Comparison of ENCODE assay signal across 19 cellular contexts in the genomic region with DNA sequence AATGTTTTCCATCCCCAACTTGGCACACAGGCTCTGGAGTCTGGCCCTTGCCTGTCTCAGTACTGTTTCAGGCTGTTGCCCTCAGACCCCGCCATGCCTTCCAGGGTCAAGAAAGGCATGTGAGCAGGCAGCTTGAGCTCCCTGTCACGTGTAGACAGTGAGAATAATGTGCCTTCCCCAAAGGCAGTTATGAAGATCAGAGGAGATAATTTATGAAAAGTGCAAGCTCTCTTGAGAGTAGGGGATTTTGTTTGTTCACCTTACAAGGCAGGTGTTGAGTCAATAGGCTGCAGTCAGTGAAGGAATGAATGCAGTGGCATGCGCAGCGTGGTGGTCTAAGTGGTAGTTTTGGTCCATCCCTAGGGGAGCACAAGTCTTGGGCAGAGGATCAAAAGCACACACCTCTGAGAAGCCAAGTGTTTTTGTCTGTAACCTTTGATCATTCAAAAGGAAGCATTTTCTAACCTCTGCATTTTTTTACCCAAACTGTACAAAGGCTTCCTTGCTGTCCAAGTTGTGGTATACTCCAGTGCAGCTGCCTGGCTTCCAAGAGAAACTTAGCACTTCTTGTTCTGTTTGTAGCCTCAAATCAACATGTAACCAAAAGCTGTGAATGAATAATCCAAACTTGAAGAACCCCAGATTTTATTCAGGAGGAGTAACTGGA. TPM values are rescaled to one million over a fixed set of nuclear protein-coding genes. Genes with fewer than 3 reads are reported as not detected.
DNase-seq lines count a peak whose midpoint lies in the region; ATAC-seq and TF ChIP-seq lines count a peak whose summit lies in the region.
"Had no signal": no experiment of that assay in that cellular context is flagged by ENCODE, and none has a peak within 500 bp of the region (broad histone marks: within the 10 kb centered on the region; RNA-seq: fewer than 3 reads in every experiment).

No MANE protein-coding gene starts in this region.

- no peak overlapping the region for H3K4me2 ChIP-seq in SK-N-SH

- H3K4me3 Mint-ChIP-seq in stimulated activated naive CD8-positive, alpha-beta T cell treated with anti-CD3 and anti-CD28 coated beads, Interleukin-15, Interleukin-2, amounts not matched to agents 100 ng/mL and 50 ng/mL, for 24 hours: no peak overlapping the region
- H3K4me3 Mint-ChIP-seq: activated T-helper 17 cell treated with anti-CD3 and anti-CD28 coated beads, Interleukin-2, amount 50 U/mL, for 72 hours; immature natural killer cell had no signal

- no peaks in the 10 kb centered on the region for H3F3A ChIP-seq in SK-N-SH (replicated peaks; ENCODE audit: insufficient read depth)

- peaks cover 31% of the 10 kb centered on the region for H3K4me1 Mint-ChIP-seq in stimulated activated naive CD8-positive, alpha-beta T cell treated with anti-CD3 and anti-CD28 coated beads, Interleukin-15, Interleukin-2, amounts not matched to agents 100 ng/mL and 50 ng/mL, for 24 hours (ENCODE audit: low read depth)

- no peaks in the 10 kb centered on the region for H3K9me3 Mint-ChIP-seq in stimulated activated naive CD8-positive, alpha-beta T cell treated with anti-CD3 and anti-CD28 coated beads, Interleukin-15, Interleukin-2, amounts not matched to agents 100 ng/mL and 50 ng/mL, for 24 hours
- H3K9me3 Mint-ChIP-seq: activated T-helper 17 cell treated with anti-CD3 and anti-CD28 coated beads, Interleukin-2, amount 50 U/mL, for 72 hours; immature natural killer cell had no signal

- no peak for ATAC-seq in stimulated activated naive CD8-positive, alpha-beta T cell treated with anti-CD3 and anti-CD28 coated beads, Interleukin-15, Interleukin-2, amounts not matched to agents 100 U/mL and 50 U/mL, for 24 hours
- ATAC-seq in HG02678 (IDR thresholded peaks at IDR 0.05; ENCODE audit: unreplicated experiment) (peak; percentile 51), upper lobe of right lung (peak; percentile 53)
- ATAC-seq: activated T-helper 17 cell treated with anti-CD3 and anti-CD28 coated beads, Interleukin-2, amount 50 U/mL, for 72 hours had no signal

- no peak overlapping the region for H3K9ac ChIP-seq in SK-N-SH
- H3K9ac ChIP-seq: GM23248 had no signal

- H3K36me3 Mint-ChIP-seq in stimulated activated naive CD8-positive, alpha-beta T cell treated with anti-CD3 and anti-CD28 coated beads, Interleukin-15, Interleukin-2, amounts not matched to agents 100 ng/mL and 50 ng/mL, for 24 hours (ENCODE audit: low read depth): peaks cover 32% of the 10 kb centered on the region

- no peaks in the 10 kb centered on the region for H3K9me2 ChIP-seq in SK-N-SH

- no peak for TF ChIP-seq EP300 in SK-N-SH (IDR thresholded peaks at IDR 0.05; ENCODE audit: borderline replicate concordance in 1 of 2, low read depth in 1 of 2, low read length in 1 of 2)

- H3K4me3 ChIP-seq in choroid plexus epithelial cell (ENCODE audit: low read depth, low read length) (no peak overlapping the region), upper lobe of right lung (no peak overlapping the region), SK-N-SH (ENCODE audit: low read depth in 2 of 2, low read length in 1 of 2) (no peak overlapping the region)
- H3K4me3 ChIP-seq: GM23248, thyroid gland had no signal

- no peaks in the 10 kb centered on the region for H3K27me3 Mint-ChIP-seq in stimulated activated naive CD8-positive, alpha-beta T cell treated with anti-CD3 and anti-CD28 coated beads, Interleukin-15, Interleukin-2, amounts not matched to agents 100 ng/mL and 50 ng/mL, for 24 hours
- H3K27me3 Mint-ChIP-seq: activated T-helper 17 cell treated with anti-CD3 and anti-CD28 coated beads, Interleukin-2, amount 50 U/mL, for 72 hours had no signal

- intact Hi-C loops in upper lobe of right lung (cut with DNase I): no loop called here

- no peaks in the 10 kb centered on the region for H4K20me1 ChIP-seq in SK-N-SH (ENCODE audit: insufficient read depth)

- no peak for TF ChIP-seq CTCF in choroid plexus epithelial cell (conservative IDR thresholded peaks at IDR 0.05; ENCODE audit: low read depth, low read length)
- no peak for TF ChIP-seq CTCF in upper lobe of right lung (IDR thresholded peaks at IDR 0.05)
- no peak for TF ChIP-seq CTCF in SK-N-SH (IDR thresholded peaks at IDR 0.05)

- DNase-seq in stimulated activated naive CD8-positive, alpha-beta T cell treated with anti-CD3 and anti-CD28 coated beads, Interleukin-15, Interleukin-2, amounts not matched to agents 100 U/mL and 50 U/mL, for 24 hours: no peak
- DNase-seq in choroid plexus epithelial cell (ENCODE audit: low read depth): peak; percentile 36
- no peak for DNase-seq in upper lobe of right lung
- no peak for DNase-seq in T-helper 9 cell
- DNase-seq in SK-N-SH: no peak
- no peak for DNase-seq in NCI-H1417 (lab: John Stamatoyannopoulos, UW)
- DNase-seq: activated CD4-positive, alpha-beta T cell treated with anti-CD3 and anti-CD28 coated beads, Interleukin-2, amount 50 U/mL, for 1 hour; DMS153; GM23248; immature natural killer cell; KBM-7; NCI-H1092 treated with DMSO at 0.1 percent for 48 hours; retina; SHP77 treated with DMSO at 0.1 percent for 48 hours; stimulated activated CD4-positive, alpha-beta T cell treated with anti-CD3 and anti-CD28 coated beads, Interleukin-1b, Interleukin-23, amount 100 ng/mL, for 48 hours; thyroid gland had no signal

- POLR2A ChIA-PET in SK-N-SH (lab: Yijun Ruan, JAX): no interaction called here

- H3K36me3 ChIP-seq in upper lobe of right lung (no peaks in the 10 kb centered on the region), SK-N-SH (replicated peaks in 1 of 2; ENCODE audit: control insufficient read depth in 1 of 2, insufficient read depth in 2 of 2, low read length in 1 of 2) (no peaks in the 10 kb centered on the region)
- H3K36me3 ChIP-seq: thyroid gland had no signal

- no peak for TF ChIP-seq RAD21 in SK-N-SH (IDR thresholded peaks at IDR 0.05; ENCODE audit: low read length)

- 93% methylated on average over 4 of the region's 4 CpGs for WGBS in SK-N-SH (ENCODE audit: low lambda C conversion rate)

- H3K27ac Mint-ChIP-seq in stimulated activated naive CD8-positive, alpha-beta T cell treated with anti-CD3 and anti-CD28 coated beads, Interleukin-15, Interleukin-2, amounts not matched to agents 100 ng/mL and 50 ng/mL, for 24 hours: peak overlapping the region; percentile 41
- H3K27ac Mint-ChIP-seq: activated T-helper 17 cell treated with anti-CD3 and anti-CD28 coated beads, Interleukin-2, amount 50 U/mL, for 72 hours; immature natural killer cell had no signal

- H2AFZ ChIP-seq in SK-N-SH (ENCODE audit: low read depth): no peak overlapping the region
- H2AFZ ChIP-seq: GM23248 had no signal

- H3K4me1 ChIP-seq in upper lobe of right lung (no peaks in the 10 kb centered on the region), SK-N-SH (ENCODE audit: control insufficient read depth in 1 of 2, insufficient read depth in 2 of 2, low read depth in 1 of 2, low read length in 1 of 2) (peaks cover 0 to 3% of the 10 kb centered on the region in 2 experiments; a peak in 1 of 4 replicates)
- H3K4me1 ChIP-seq: thyroid gland had no signal

- H3K27me3 ChIP-seq in upper lobe of right lung: no peaks in the 10 kb centered on the region
- no peaks in the 10 kb centered on the region for H3K27me3 ChIP-seq in SK-N-SH (ENCODE audit: insufficient read depth)
- H3K27me3 ChIP-seq: thyroid gland had no signal

- no peaks in the 10 kb centered on the region for H3K79me2 ChIP-seq in SK-N-SH (ENCODE audit: insufficient read depth)

- H3K27ac ChIP-seq in upper lobe of right lung: no peak overlapping the region
- H3K27ac ChIP-seq in SK-N-SH (ENCODE audit: low read depth in 2 of 2, low read length in 1 of 2): no peak overlapping the region
- H3K27ac ChIP-seq: GM23248, thyroid gland had no signal

- H3K9me3 ChIP-seq in upper lobe of right lung (no peaks in the 10 kb centered on the region), SK-N-SH (no peaks in the 10 kb centered on the region)
- H3K9me3 ChIP-seq: thyroid gland had no signal

- CTCF ChIA-PET in SK-N-SH (lab: Yijun Ruan, JAX): interaction anchor here (0.6 to 1.2 kb wide), 2 partner anchors 15 to 466 kb away, joined by 3 to 4 read pairs; no protein-coding TSS in a partner anchor

TF ChIP-seq in SK-N-SH, 30 proteins besides CTCF, POLR2A, EP300 and RAD21 (continues in another document):
- TF ChIP-seq TCF12 (IDR thresholded peaks at IDR 0.05) (no peak), CHD2 (IDR thresholded peaks at IDR 0.05; ENCODE audit: low read length, partially characterized antibody) (no peak), ELF1 (IDR thresholded peaks at IDR 0.05) (no peak), GABPA (IDR thresholded peaks at IDR 0.05; ENCODE audit: low read depth) (no peak), FOSL2 (IDR thresholded peaks at IDR 0.05; ENCODE audit: borderline replicate concordance, low read depth) (no peak), JUND (IDR thresholded peaks at IDR 0.05) (no peak), EZH2phosphoT487 (IDR thresholded peaks at IDR 0.05; ENCODE audit: borderline replicate concordance, low read depth) (no peak)
- TF ChIP-seq, protein P1, sequence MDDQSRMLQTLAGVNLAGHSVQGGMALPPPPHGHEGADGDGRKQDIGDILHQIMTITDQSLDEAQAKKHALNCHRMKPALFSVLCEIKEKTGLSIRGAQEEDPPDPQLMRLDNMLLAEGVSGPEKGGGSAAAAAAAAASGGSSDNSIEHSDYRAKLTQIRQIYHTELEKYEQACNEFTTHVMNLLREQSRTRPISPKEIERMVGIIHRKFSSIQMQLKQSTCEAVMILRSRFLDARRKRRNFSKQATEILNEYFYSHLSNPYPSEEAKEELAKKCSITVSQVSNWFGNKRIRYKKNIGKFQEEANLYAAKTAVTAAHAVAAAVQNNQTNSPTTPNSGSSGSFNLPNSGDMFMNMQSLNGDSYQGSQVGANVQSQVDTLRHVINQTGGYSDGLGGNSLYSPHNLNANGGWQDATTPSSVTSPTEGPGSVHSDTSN (IDR thresholded peaks at IDR 0.05): no peak
- TF ChIP-seq, protein P2, sequence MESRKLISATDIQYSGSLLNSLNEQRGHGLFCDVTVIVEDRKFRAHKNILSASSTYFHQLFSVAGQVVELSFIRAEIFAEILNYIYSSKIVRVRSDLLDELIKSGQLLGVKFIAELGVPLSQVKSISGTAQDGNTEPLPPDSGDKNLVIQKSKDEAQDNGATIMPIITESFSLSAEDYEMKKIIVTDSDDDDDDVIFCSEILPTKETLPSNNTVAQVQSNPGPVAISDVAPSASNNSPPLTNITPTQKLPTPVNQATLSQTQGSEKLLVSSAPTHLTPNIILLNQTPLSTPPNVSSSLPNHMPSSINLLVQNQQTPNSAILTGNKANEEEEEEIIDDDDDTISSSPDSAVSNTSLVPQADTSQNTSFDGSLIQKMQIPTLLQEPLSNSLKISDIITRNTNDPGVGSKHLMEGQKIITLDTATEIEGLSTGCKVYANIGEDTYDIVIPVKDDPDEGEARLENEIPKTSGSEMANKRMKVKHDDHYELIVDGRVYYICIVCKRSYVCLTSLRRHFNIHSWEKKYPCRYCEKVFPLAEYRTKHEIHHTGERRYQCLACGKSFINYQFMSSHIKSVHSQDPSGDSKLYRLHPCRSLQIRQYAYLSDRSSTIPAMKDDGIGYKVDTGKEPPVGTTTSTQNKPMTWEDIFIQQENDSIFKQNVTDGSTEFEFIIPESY (IDR thresholded peaks at IDR 0.05; ENCODE audit: borderline replicate concordance, low read depth): no peak

RNA-seq across cellular contexts. Expression of a gene that starts 14.4 kb away (rescaled TPM):
- total RNA-seq in upper lobe of right lung: 37.9 TPM
- 19.4 and 20.3 TPM in 2 replicates for polyA plus RNA-seq in SK-N-SH (2012; rRNA removed)
- 17.9 and 22.0 TPM in 2 replicates for polyA plus RNA-seq in SK-N-SH (2012; cell fraction: cytosol; rRNA removed)
- polyA plus RNA-seq in SK-N-SH (2012; cell fraction: nucleus; rRNA removed): 17.5 and 25.5 TPM in 2 replicates
